In genomic region chr9:114827658-114828360, GRCh38 we compare ENCODE assay signal across 19 cellular contexts. TPM values are rescaled to one million over a fixed set of nuclear protein-coding genes. Genes with fewer than 3 reads are reported as not detected.
"Had no signal": no experiment of that assay in that cellular context is flagged by ENCODE, and none has a peak within 500 bp of the region (broad histone marks: within the 10 kb centered on the region; RNA-seq: fewer than 3 reads in every experiment).

No MANE protein-coding gene starts in this region.

- DNase-seq: activated CD8-positive, alpha-beta memory T cell treated with anti-CD3 and anti-CD28 coated beads, Interleukin-2, amount 10 ng/mL, durations not matched to agents 7 days and 5 days; activated naive CD8-positive, alpha-beta T cell treated with anti-CD3 and anti-CD28 coated beads, Interleukin-2, amount 10 ng/mL, durations not matched to agents 7 days and 5 days; anterior cingulate cortex; brain microvascular endothelial cell; cortex of kidney; effector CD8-positive, alpha-beta T cell; foreskin keratinocyte; glutamatergic neuron; left ventricle myocardium inferior; mucosa of descending colon; naive thymus-derived CD4-positive, alpha-beta T cell; ovary; right lobe of liver; SW 1271 had no signal

- H3K36me3 Mint-ChIP-seq: memory B cell had no signal

- H3K27ac Mint-ChIP-seq: activated CD8-positive, alpha-beta memory T cell treated with anti-CD3 and anti-CD28 coated beads, Interleukin-2, amount 10 ng/mL, durations not matched to agents 7 days and 5 days; activated naive CD8-positive, alpha-beta T cell treated with anti-CD3 and anti-CD28 coated beads, Interleukin-2, amount 10 ng/mL, durations not matched to agents 7 days and 5 days; memory B cell had no signal

- H3K9me3 ChIP-seq: mucosa of descending colon, ovary, right lobe of liver, thoracic aorta had no signal

- H3K9me3 Mint-ChIP-seq: central memory CD8-positive, alpha-beta T cell; memory B cell had no signal

- H3K4me1 ChIP-seq: left ventricle myocardium inferior, right lobe of liver had no signal

- H3K27me3 Mint-ChIP-seq: activated naive CD8-positive, alpha-beta T cell treated with anti-CD3 and anti-CD28 coated beads, Interleukin-2, amount 10 ng/mL, durations not matched to agents 7 days and 5 days; central memory CD8-positive, alpha-beta T cell had no signal

- H3K4me1 Mint-ChIP-seq: central memory CD8-positive, alpha-beta T cell had no signal

- H3K4me3 ChIP-seq: left ventricle myocardium inferior, mucosa of descending colon, ovary, right lobe of liver, smooth muscle cell, thoracic aorta had no signal

- H3K27ac ChIP-seq: brain microvascular endothelial cell, foreskin keratinocyte, left ventricle myocardium inferior, ovary, right lobe of liver, thoracic aorta had no signal

- H3K36me3 ChIP-seq: brain microvascular endothelial cell, left ventricle myocardium inferior, ovary, right lobe of liver, thoracic aorta had no signal

- ATAC-seq: activated CD8-positive, alpha-beta memory T cell treated with anti-CD3 and anti-CD28 coated beads, Interleukin-2, amount 10 ng/mL, durations not matched to agents 7 days and 5 days; foreskin keratinocyte; mucosa of descending colon; naive thymus-derived CD4-positive, alpha-beta T cell; right lobe of liver had no signal

- H3K27me3 ChIP-seq: brain microvascular endothelial cell, foreskin keratinocyte, ovary, right lobe of liver had no signal

- H3K4me3 Mint-ChIP-seq: activated CD8-positive, alpha-beta memory T cell treated with anti-CD3 and anti-CD28 coated beads, Interleukin-2, amount 10 ng/mL, durations not matched to agents 7 days and 5 days; activated naive CD8-positive, alpha-beta T cell treated with anti-CD3 and anti-CD28 coated beads, Interleukin-2, amount 10 ng/mL, durations not matched to agents 7 days and 5 days; central memory CD8-positive, alpha-beta T cell; memory B cell; naive thymus-derived CD4-positive, alpha-beta T cell had no signal

RNA-seq across cellular contexts. Expression of gene TNFSF15, which starts 22.0 kb away (rescaled TPM):
- total RNA-seq: SK-MEL-5 had no signal
